ENCODE assay signal across 28 cellular contexts in genomic region chr10:32923849-32924248, GRCh38. TPM values are rescaled to one million over a fixed set of nuclear protein-coding genes. Genes with fewer than 3 reads are reported as not detected.
DNase-seq lines count a peak whose midpoint lies in the region; ATAC-seq and TF ChIP-seq lines count a peak whose summit lies in the region.
"Had no signal": no experiment of that assay in that cellular context is flagged by ENCODE, and none has a peak within 500 bp of the region (broad histone marks: within the 10 kb centered on the region; RNA-seq: fewer than 3 reads in every experiment).

No MANE protein-coding gene starts in this region.

- no peaks in the 10 kb centered on the region for H3K9me2 ChIP-seq in SK-N-SH

- CTCF ChIA-PET in SK-N-SH (lab: Yijun Ruan, JAX) = interaction anchor here (0.8 to 0.9 kb wide), 2 partner anchors 11 to 30 kb away, joined by 3 read pairs; no protein-coding TSS in a partner anchor

- POLR2A ChIA-PET in SK-N-SH (lab: Yijun Ruan, JAX) = no interaction called here

- TF ChIP-seq POLR2A in erythroblast (IDR thresholded peaks at IDR 0.05; ENCODE audit: low read length) (no peak), body of pancreas (IDR thresholded peaks at IDR 0.05) (no peak)

- peaks cover 0 to 3% of the 10 kb centered on the region in 2 donors for H3K9me3 Mint-ChIP-seq in natural killer cell
- H3K9me3 Mint-ChIP-seq in natural killer cell treated with Interleukin-12 subunit alpha and Interleukin-12 subunit beta and Interleukin-15 and Interleukin-18, amount 100 ng/mL, for 72 hours = peaks cover 4% of the 10 kb centered on the region
- H3K9me3 Mint-ChIP-seq in stimulated activated memory B cell treated with anti-CD40 and anti-IgM and Interleukin-4, amounts not matched to agents 10 μg/mL and 1 μg/mL and 100 μg/mL, for 72 hours = no peaks in the 10 kb centered on the region

- H3K4me1 ChIP-seq in SK-N-SH (ENCODE audit: control insufficient read depth in 1 of 2, insufficient read depth in 2 of 2, low read depth in 1 of 2, low read length in 1 of 2) (peaks cover 0 to 15% of the 10 kb centered on the region in 2 experiments; a peak in 2 of 4 replicates), body of pancreas (no peaks in the 10 kb centered on the region)
- H3K4me1 ChIP-seq: upper lobe of right lung had no signal

- no peaks in the 10 kb centered on the region for H3K27me3 ChIP-seq in SK-N-SH (ENCODE audit: insufficient read depth)
- no peaks in the 10 kb centered on the region for H3K27me3 ChIP-seq in body of pancreas
- H3K27me3 ChIP-seq: BLaER1 treated with 17β-estradiol and CSF1 and Interleukin-3, amounts not matched to agents 10 nM and 100 nM; brain microvascular endothelial cell; ovary; upper lobe of right lung had no signal

- H3K27me3 Mint-ChIP-seq in natural killer cell (ENCODE audit: low read depth in 2 of 2) = no peaks in the 10 kb centered on the region
- no peaks in the 10 kb centered on the region for H3K27me3 Mint-ChIP-seq in natural killer cell treated with Interleukin-12 subunit alpha and Interleukin-12 subunit beta and Interleukin-15 and Interleukin-18, amount 100 ng/mL, for 72 hours
- H3K27me3 Mint-ChIP-seq in stimulated activated memory B cell treated with anti-CD40 and anti-IgM and Interleukin-4, amounts not matched to agents 10 μg/mL and 1 μg/mL and 100 μg/mL, for 72 hours = no peaks in the 10 kb centered on the region
- H3K27me3 Mint-ChIP-seq: activated CD4-positive, alpha-beta T cell treated with anti-CD3 and anti-CD28 coated beads for 36 hours; naive thymus-derived CD4-positive, alpha-beta T cell had no signal

- H3K4me3 ChIP-seq in SK-N-SH (ENCODE audit: low read depth in 2 of 2, low read length in 1 of 2) (no peak overlapping the region), body of pancreas (no peak overlapping the region)
- H3K4me3 ChIP-seq: BLaER1 treated with 17β-estradiol and CSF1 and Interleukin-3, amounts not matched to agents 10 nM and 100 nM; ovary; PC-9; smooth muscle cell; upper lobe of right lung had no signal

- TF ChIP-seq CTCF in natural killer cell (IDR thresholded peaks at IDR 0.05) (no peak), SK-N-SH (IDR thresholded peaks at IDR 0.05) (no peak), body of pancreas (IDR thresholded peaks at IDR 0.05) (no peak)

- no peak for ATAC-seq in natural killer cell
- ATAC-seq in natural killer cell treated with Interleukin-12 subunit alpha and Interleukin-12 subunit beta and Interleukin-15 and Interleukin-18, amount 100 ng/mL, for 72 hours = no peak
- no peak for ATAC-seq in stimulated activated memory B cell treated with anti-CD40 and anti-IgM and Interleukin-4, amounts not matched to agents 10 μg/mL and 1 μg/mL and 100 μg/mL, for 72 hours
- ATAC-seq in body of pancreas = no peak
- ATAC-seq: activated CD4-positive, alpha-beta T cell treated with anti-CD3 and anti-CD28 coated beads for 36 hours; HepG2; left ventricle myocardium superior; naive thymus-derived CD4-positive, alpha-beta T cell; upper lobe of right lung had no signal

- H3K27ac ChIP-seq in SK-N-SH (ENCODE audit: low read depth in 2 of 2, low read length in 1 of 2) (peak overlapping the region; percentile 2 to 60; a peak in 2 of 4 replicates), body of pancreas (no peak overlapping the region)
- H3K27ac ChIP-seq: BLaER1 treated with 17β-estradiol and CSF1 and Interleukin-3, amounts not matched to agents 10 nM and 100 nM; brain microvascular endothelial cell; ovary; PC-9; upper lobe of right lung had no signal

- H2AFZ ChIP-seq in SK-N-SH (ENCODE audit: low read depth) = no peak overlapping the region
- H2AFZ ChIP-seq: PC-9 had no signal

- H3K4me3 Mint-ChIP-seq in natural killer cell = no peak overlapping the region
- no peak overlapping the region for H3K4me3 Mint-ChIP-seq in natural killer cell treated with Interleukin-12 subunit alpha and Interleukin-12 subunit beta and Interleukin-15 and Interleukin-18, amount 100 ng/mL, for 72 hours
- no peak overlapping the region for H3K4me3 Mint-ChIP-seq in stimulated activated memory B cell treated with anti-CD40 and anti-IgM and Interleukin-4, amounts not matched to agents 10 μg/mL and 1 μg/mL and 100 μg/mL, for 72 hours
- H3K4me3 Mint-ChIP-seq: activated CD4-positive, alpha-beta T cell treated with anti-CD3 and anti-CD28 coated beads for 36 hours; mesothelial cell of epicardium; naive thymus-derived CD4-positive, alpha-beta T cell had no signal

- H3K9ac ChIP-seq in SK-N-SH = no peak overlapping the region
- H3K9ac ChIP-seq: BLaER1 treated with 17β-estradiol and CSF1 and Interleukin-3, amounts not matched to agents 10 nM and 100 nM had no signal

- H3K36me3 ChIP-seq in SK-N-SH (replicated peaks in 1 of 2; ENCODE audit: control insufficient read depth in 1 of 2, insufficient read depth in 2 of 2, low read length in 1 of 2) (peaks cover 96 to 100% of the 10 kb centered on the region in 2 experiments), body of pancreas (replicated peaks in 1 of 2; ENCODE audit: insufficient read depth in 1 of 2, low read depth in 2 of 2) (peaks cover 7 to 47% of the 10 kb centered on the region in 2 donors)
- H3K36me3 ChIP-seq: ovary had no signal

- H4K20me1 ChIP-seq in SK-N-SH (ENCODE audit: insufficient read depth) = peaks cover 14% of the 10 kb centered on the region

- no peak overlapping the region for H3K4me2 ChIP-seq in SK-N-SH
- H3K4me2 ChIP-seq: BLaER1 treated with 17β-estradiol and CSF1 and Interleukin-3, amounts not matched to agents 10 nM and 100 nM; PC-9; smooth muscle cell had no signal

- H3F3A ChIP-seq in SK-N-SH (replicated peaks; ENCODE audit: insufficient read depth) = peaks cover 43% of the 10 kb centered on the region

- peak overlapping the region; percentile 40 to 67 for H3K27ac Mint-ChIP-seq in natural killer cell
- no peak overlapping the region for H3K27ac Mint-ChIP-seq in natural killer cell treated with Interleukin-12 subunit alpha and Interleukin-12 subunit beta and Interleukin-15 and Interleukin-18, amount 100 ng/mL, for 72 hours
- H3K27ac Mint-ChIP-seq in stimulated activated memory B cell treated with anti-CD40 and anti-IgM and Interleukin-4, amounts not matched to agents 10 μg/mL and 1 μg/mL and 100 μg/mL, for 72 hours = peak overlapping the region; percentile 3
- H3K27ac Mint-ChIP-seq: activated CD4-positive, alpha-beta T cell treated with anti-CD3 and anti-CD28 coated beads for 36 hours; naive thymus-derived CD4-positive, alpha-beta T cell had no signal

- H3K4me1 Mint-ChIP-seq in natural killer cell = peaks cover 28 to 38% of the 10 kb centered on the region in 2 donors
- H3K4me1 Mint-ChIP-seq in natural killer cell treated with Interleukin-12 subunit alpha and Interleukin-12 subunit beta and Interleukin-15 and Interleukin-18, amount 100 ng/mL, for 72 hours (ENCODE audit: low read depth in 2 of 2) = peaks cover 16 to 23% of the 10 kb centered on the region in 2 donors
- H3K4me1 Mint-ChIP-seq in stimulated activated memory B cell treated with anti-CD40 and anti-IgM and Interleukin-4, amounts not matched to agents 10 μg/mL and 1 μg/mL and 100 μg/mL, for 72 hours = peaks cover 3% of the 10 kb centered on the region
- H3K4me1 Mint-ChIP-seq: mesothelial cell of epicardium had no signal

- H3K36me3 Mint-ChIP-seq in natural killer cell = peaks cover 31% of the 10 kb centered on the region
- peaks cover 49% of the 10 kb centered on the region for H3K36me3 Mint-ChIP-seq in natural killer cell treated with Interleukin-12 subunit alpha and Interleukin-12 subunit beta and Interleukin-15 and Interleukin-18, amount 100 ng/mL, for 72 hours
- peaks cover 77% of the 10 kb centered on the region for H3K36me3 Mint-ChIP-seq in stimulated activated memory B cell treated with anti-CD40 and anti-IgM and Interleukin-4, amounts not matched to agents 10 μg/mL and 1 μg/mL and 100 μg/mL, for 72 hours

- peaks cover 98% of the 10 kb centered on the region for H3K79me2 ChIP-seq in SK-N-SH (ENCODE audit: insufficient read depth)

- WGBS in SK-N-SH (ENCODE audit: low lambda C conversion rate) = 72% methylated on average over 2 of the region's 2 CpGs
- WGBS in body of pancreas, 2 donors = 75 to 88% methylated on average over 2 of the region's 2 CpGs

- H3K9me3 ChIP-seq in SK-N-SH (no peaks in the 10 kb centered on the region), body of pancreas (no peaks in the 10 kb centered on the region)
- H3K9me3 ChIP-seq: ovary, upper lobe of right lung had no signal

- intact Hi-C loops in natural killer cell (cut with micrococcal nuclease) (no loop called here), body of pancreas (cut with DNase I) (no loop called here)

- DNase-seq in natural killer cell (no peak), SK-N-SH (no peak), erythroblast (lab: John Stamatoyannopoulos, UW) (peak; percentile 65 to 87), SKM-1 (lab: John Stamatoyannopoulos, UW; ENCODE audit: unreplicated experiment) (no peak), EL (no peak), body of pancreas (no peak)
- no peak for DNase-seq in natural killer cell treated with Interleukin-12 subunit alpha and Interleukin-12 subunit beta and Interleukin-15 and Interleukin-18, amount 100 ng/mL, for 72 hours (ENCODE audit: low spot score)
- DNase-seq: ACHN; activated T-cell treated with anti-CD3 and anti-CD28 coated beads, Interleukin-2, amount 50 U/mL, for 1 hour; brain microvascular endothelial cell; head of caudate nucleus; left ventricle myocardium superior; naive thymus-derived CD4-positive, alpha-beta T cell; NCI-H1105; NCI-H187 treated with DMSO at 0.1 percent for 48 hours; NCI-H2171 treated with DMSO at 0.1 percent for 48 hours; NCI-H524; NK-92 treated with Interleukin-12 subunit alpha and Interleukin-12 subunit beta, amount 100 ng/mL, for 24 hours; ovary; PC-9; SIG-M5; upper lobe of right lung had no signal

- TF ChIP-seq EP300 in SK-N-SH (IDR thresholded peaks at IDR 0.05; ENCODE audit: borderline replicate concordance in 1 of 2, low read depth in 1 of 2, low read length in 1 of 2) = peak in 1 of 2 experiments; percentile 38; a peak in 1 of 4 replicates

- no peak for TF ChIP-seq RAD21 in SK-N-SH (IDR thresholded peaks at IDR 0.05; ENCODE audit: low read length)

TF ChIP-seq in SK-N-SH, 30 proteins besides CTCF, POLR2A, EP300 and RAD21:
- TF ChIP-seq GABPA (IDR thresholded peaks at IDR 0.05; ENCODE audit: low read depth) (no peak), GATA2 (CRISPR knock-in tag; IDR thresholded peaks at IDR 0.05) (peak; percentile 73), POLR2AphosphoS5 (IDR thresholded peaks at IDR 0.05; ENCODE audit: low read depth, low read length) (no peak)
TF ChIP-seq in SK-N-SH: peak in this region for 1.

RNA-seq across cellular contexts. Expression of gene ITGB1, which starts 34.2 kb away (rescaled TPM):
- total RNA-seq in natural killer cell (100 to 1,000 TPM; 175 to 280 (median 202) TPM), body of pancreas (100 to 1,000 TPM; 164 to 259 TPM)
- total RNA-seq in natural killer cell treated with Interleukin-12 subunit alpha and Interleukin-12 subunit beta and Interleukin-15 and Interleukin-18, amount 100 ng/mL, for 72 hours = 100 to 1,000 TPM; 101 to 119 TPM
- 666 and 846 TPM in 2 replicates for polyA plus RNA-seq in SK-N-SH (2012; rRNA removed)
- polyA plus RNA-seq in SK-N-SH (2012; cell fraction: cytosol; rRNA removed) = 1,012 and 1,342 TPM in 2 replicates
- polyA plus RNA-seq in SK-N-SH (2012; cell fraction: nucleus; rRNA removed) = 162 and 438 TPM in 2 replicates

Comparison
In these comparisons a context has a peak if more than half of its experiments do, and no peak if none do; other contexts are left out.
1. H3K27ac Mint-ChIP-seq: peak in natural killer cell (2 of 2) and stimulated activated memory B cell treated with anti-CD40 and anti-IgM and Interleukin-4, amounts not matched to agents 10 μg/mL and 1 μg/mL and 100 μg/mL, for 72 hours (single experiment); none in natural killer cell treated with Interleukin-12 subunit alpha and Interleukin-12 subunit beta and Interleukin-15 and Interleukin-18, amount 100 ng/mL, for 72 hours (0 of 2).
2. DNase-seq: peak in erythroblast (2 of 2); none in natural killer cell (single experiment), natural killer cell treated with Interleukin-12 subunit alpha and Interleukin-12 subunit beta and Interleukin-15 and Interleukin-18, amount 100 ng/mL, for 72 hours (single experiment), SK-N-SH (single experiment), SKM-1 (single experiment), EL (single experiment) and body of pancreas (0 of 4).
3. H3K27ac ChIP-seq: peak in SK-N-SH (2 of 2); none in body of pancreas (0 of 4).